ENCODE assay signal across 12 cellular contexts in the genomic region with DNA sequence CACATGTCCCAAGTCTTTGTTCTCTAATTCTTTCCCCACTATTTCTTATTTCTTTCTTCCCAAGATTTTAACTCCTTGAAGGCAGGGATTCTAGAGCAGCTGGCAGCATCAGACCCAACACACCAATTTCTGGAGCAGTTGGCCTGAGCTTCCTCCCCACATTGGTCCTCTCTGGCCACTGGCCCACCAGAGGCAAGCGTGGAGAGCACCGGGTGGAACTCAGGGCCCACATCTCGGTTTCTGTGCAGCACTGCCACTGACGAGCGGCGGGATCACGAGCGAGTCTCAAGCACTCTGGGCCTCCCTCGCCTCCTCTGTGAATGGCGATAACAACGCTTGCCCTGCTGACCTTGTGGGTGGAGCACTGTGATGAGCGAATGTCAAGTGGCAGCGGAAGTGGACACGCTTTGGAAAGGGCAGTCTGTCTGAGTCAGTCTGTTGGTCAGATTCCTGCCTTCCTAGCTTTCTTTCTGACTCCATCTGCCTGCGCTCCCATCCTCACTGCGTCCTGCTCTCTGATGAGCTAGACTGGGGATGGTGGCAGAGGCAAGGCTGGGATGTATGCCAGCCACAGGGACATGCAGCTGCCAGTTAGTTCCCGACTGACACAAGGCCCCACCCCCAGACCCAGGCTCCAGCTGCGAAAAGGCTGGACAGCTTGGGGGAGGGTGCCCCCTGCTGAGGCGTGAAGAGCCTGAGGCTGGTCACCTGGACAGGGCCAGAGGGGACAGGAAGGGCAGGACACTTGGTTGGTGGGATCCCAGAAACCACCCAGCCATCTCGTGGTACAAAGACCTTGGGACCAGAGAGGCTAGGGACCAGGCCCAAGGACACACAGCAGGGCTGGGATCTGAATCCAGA. TPM values are rescaled to one million over a fixed set of nuclear protein-coding genes. Genes with fewer than 3 reads are reported as not detected.
DNase-seq lines count a peak whose midpoint lies in the region; ATAC-seq, FAIRE-seq and TF ChIP-seq lines count a peak whose summit lies in the region.
"Had no signal": no experiment of that assay in that cellular context is flagged by ENCODE, and none has a peak within 500 bp of the region (broad histone marks: within the 10 kb centered on the region; RNA-seq: fewer than 3 reads in every experiment).

No MANE protein-coding gene starts in this region.

- intact Hi-C loops in Right ventricle myocardium inferior (cut with DNase I) (no loop called here), cardiac septum (cut with DNase I) (no loop called here)

- peaks cover 15% of the 10 kb centered on the region for H3K4me1 ChIP-seq in cardiac muscle cell (ENCODE audit: low read depth)

- no peaks in the 10 kb centered on the region for H3K36me3 ChIP-seq in cardiac muscle cell
- H3K36me3 ChIP-seq: BLaER1 treated with 17β-estradiol and CSF1 and Interleukin-3, amounts not matched to agents 10 nM and 100 nM had no signal

- ATAC-seq in Right ventricle myocardium inferior (peak; percentile 46), GM19463 (IDR thresholded peaks at IDR 0.05; ENCODE audit: unreplicated experiment) (no peak), left lobe of liver (no peak), HG02973 (IDR thresholded peaks at IDR 0.05; ENCODE audit: unreplicated experiment) (no peak)

- no peaks in the 10 kb centered on the region for H3K9me3 ChIP-seq in cardiac muscle cell (ENCODE audit: low read depth)

- peak overlapping the region; percentile 90 for H3K27ac ChIP-seq in cardiac muscle cell
- H3K27ac ChIP-seq: BLaER1 treated with 17β-estradiol and CSF1 and Interleukin-3, amounts not matched to agents 10 nM and 100 nM; epithelial cell of prostate had no signal

- no peaks in the 10 kb centered on the region for H3K27me3 ChIP-seq in cardiac muscle cell
- H3K27me3 ChIP-seq: BLaER1 treated with 17β-estradiol and CSF1 and Interleukin-3, amounts not matched to agents 10 nM and 100 nM had no signal

- no peak overlapping the region for H3K4me3 ChIP-seq in cardiac muscle cell
- H3K4me3 ChIP-seq: BLaER1 treated with 17β-estradiol and CSF1 and Interleukin-3, amounts not matched to agents 10 nM and 100 nM had no signal

- no peak for DNase-seq in Right ventricle myocardium inferior (ENCODE audit: missing footprints)
- no peak for DNase-seq in cardiac septum (ENCODE audit: low spot score)
- DNase-seq in OCI-M2 (lab: John Stamatoyannopoulos, UW; ENCODE audit: unreplicated experiment), result peak; percentile 62
- DNase-seq in cardiac muscle cell (ENCODE audit: low read depth in 1 of 2, low spot score in 1 of 2), result peak; percentile 55 to 83
- DNase-seq in left lobe of liver (ENCODE audit: low spot score), result no peak
- DNase-seq in GM19239 (ENCODE audit: insufficient read length, low spot score), result no peak
- DNase-seq: activated effector memory CD4-positive, alpha-beta T cell treated with anti-CD3 and anti-CD28 coated beads, Interleukin-2, amount 50 U/mL, for 16 hours; SIG-M5 had no signal

- TF ChIP-seq CTCF in cardiac muscle cell (IDR thresholded peaks at IDR 0.05; ENCODE audit: low read depth, low read length), result peak; percentile 21

- FAIRE-seq in GM19239 (lab: Jason Lieb, UNC), result no peak

RNA-seq across cellular contexts. Expression of a gene that starts 4.5 kb away (rescaled TPM):
- total RNA-seq in Right ventricle myocardium inferior (not detected), cardiac septum (0.19 TPM), cardiac muscle cell (0.42 and 1.1 TPM in 2 replicates), left lobe of liver (0.15 TPM)
- 0.96 TPM in 1 of 2 replicates, not detected in the other for polyA plus RNA-seq in cardiac muscle cell

Comparison
In these comparisons a context has a peak if more than half of its experiments do, and no peak if none do; other contexts are left out.
1. DNase-seq: peak in OCI-M2 (single experiment) and cardiac muscle cell (2 of 2); none in Right ventricle myocardium inferior (single experiment), cardiac septum (single experiment), left lobe of liver (single experiment) and GM19239 (single experiment).